In the genomic region with DNA sequence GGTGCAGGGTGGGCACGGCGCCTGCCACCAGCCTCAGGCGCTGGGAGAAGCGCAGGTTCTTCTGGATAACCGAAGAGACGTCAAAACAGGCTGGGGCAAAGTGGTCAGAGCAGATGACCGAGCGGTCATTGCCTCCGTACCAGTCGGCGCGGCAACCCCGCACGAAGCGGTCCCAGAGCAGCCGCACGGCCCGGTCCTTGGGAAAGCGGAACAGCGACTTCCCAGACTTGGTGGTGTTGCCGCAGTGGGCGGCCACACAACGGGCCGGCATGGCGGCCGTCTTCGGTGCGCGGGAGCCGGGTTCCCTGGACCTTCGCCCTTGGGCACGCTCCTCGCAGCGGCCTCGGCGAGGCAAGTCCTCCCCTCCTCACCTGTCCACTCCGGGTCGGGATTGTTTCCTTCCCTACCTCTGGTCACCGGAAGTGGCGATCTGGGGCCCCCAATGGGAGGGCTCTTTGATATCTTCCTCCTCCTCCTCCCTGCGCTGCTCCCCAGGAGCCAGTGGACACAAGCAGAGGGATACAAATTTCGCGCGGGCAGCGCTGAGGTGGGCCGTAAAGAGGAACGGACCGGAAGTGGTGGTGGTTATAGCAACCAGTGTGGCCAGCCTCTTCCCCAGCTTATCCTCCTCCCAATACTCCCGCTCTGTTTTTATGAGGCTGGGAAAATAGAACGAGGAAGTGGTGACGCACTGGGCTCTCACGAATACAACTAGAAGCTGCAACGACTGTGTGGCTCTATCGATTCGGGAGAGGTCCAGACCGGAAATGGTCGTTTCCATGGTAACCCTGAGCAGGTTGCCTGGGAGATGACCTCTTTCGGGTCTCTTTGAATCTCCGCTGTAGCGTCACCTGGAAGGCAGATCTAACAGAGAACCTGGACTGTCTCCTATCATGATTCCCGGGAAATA, we compare ENCODE assay signal across 9 cellular contexts. TPM values are rescaled to one million over a fixed set of nuclear protein-coding genes. Genes with fewer than 3 reads are reported as not detected.
DNase-seq lines count a peak whose midpoint lies in the region; ATAC-seq and TF ChIP-seq lines count a peak whose summit lies in the region.
"Had no signal": no experiment of that assay in that cellular context is flagged by ENCODE, and none has a peak within 500 bp of the region (broad histone marks: within the 10 kb centered on the region; RNA-seq: fewer than 3 reads in every experiment).

A gene with protein sequence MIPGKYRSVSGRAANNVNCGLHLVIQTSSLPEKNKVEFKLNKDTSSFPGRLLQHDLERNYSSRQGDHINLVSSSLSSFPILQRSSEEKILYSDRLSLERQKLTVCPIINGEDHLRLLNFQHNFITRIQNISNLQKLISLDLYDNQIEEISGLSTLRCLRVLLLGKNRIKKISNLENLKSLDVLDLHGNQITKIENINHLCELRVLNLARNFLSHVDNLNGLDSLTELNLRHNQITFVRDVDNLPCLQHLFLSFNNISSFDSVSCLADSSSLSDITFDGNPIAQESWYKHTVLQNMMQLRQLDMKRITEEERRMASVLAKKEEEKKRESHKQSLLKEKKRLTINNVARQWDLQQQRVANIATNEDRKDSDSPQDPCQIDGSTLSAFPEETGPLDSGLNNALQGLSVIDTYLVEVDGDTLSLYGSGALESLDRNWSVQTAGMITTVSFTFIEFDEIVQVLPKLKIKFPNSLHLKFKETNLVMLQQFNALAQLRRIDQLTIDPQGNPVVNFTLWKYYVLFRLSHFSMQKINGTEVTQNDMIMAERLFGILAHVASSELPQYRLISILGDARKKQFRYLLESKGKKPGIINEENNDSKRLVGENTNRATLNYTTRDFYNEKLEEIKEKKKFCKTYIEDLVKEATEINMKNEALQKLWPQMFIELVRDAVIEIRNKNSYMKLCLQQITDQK (plus strand): TSS at position 825 of the 910 bp plus-strand sequence. CDS start 69 bp downstream, at position 894.
THAP10 (minus strand) TSS at position 432 of the 910 bp plus-strand sequence; CDS start at position 271, 161 bp downstream.

- no peaks in the 10 kb centered on the region for H3K36me3 Mint-ChIP-seq in T-helper 2 cell treated with Interferon-gamma antibody and Interleukin-4, amounts not matched to agents 5 μg/mL and 100 μg/mL, for 36 hours (ENCODE audit: low read depth)

- no peak for TF ChIP-seq CTCF in kidney epithelial cell (IDR thresholded peaks at IDR 0.05; ENCODE audit: insufficient read depth, low read length, poor library complexity, severe bottlenecking)

- H3K9me3 Mint-ChIP-seq in T-helper 2 cell treated with Interferon-gamma antibody and Interleukin-4, amounts not matched to agents 5 μg/mL and 100 μg/mL, for 36 hours: no peaks in the 10 kb centered on the region

- peaks cover 55% of the 10 kb centered on the region for H3K27me3 Mint-ChIP-seq in T-helper 2 cell treated with Interferon-gamma antibody and Interleukin-4, amounts not matched to agents 5 μg/mL and 100 μg/mL, for 36 hours (ENCODE audit: low read depth)

- H3K4me3 ChIP-seq in kidney epithelial cell (ENCODE audit: low read depth, low read length): peak within 1 kb of the TSS; percentile 65

- DNase-seq in activated CD4-positive, alpha-beta T cell treated with anti-CD3 and anti-CD28 coated beads for 48 hours: peak; percentile 65
- no peak for DNase-seq in activated CD4-positive, alpha-beta T cell treated with anti-CD3 and anti-CD28 coated beads, Interleukin-2, amount 50 U/mL, for 1 hour
- DNase-seq in NCI-H1694 (lab: John Stamatoyannopoulos, UW) (peak; percentile 79), dedifferentiated amniotic fluid mesenchymal stem cell (ENCODE audit: extremely low spot score) (peak; percentile 89), kidney epithelial cell (ENCODE audit: low read depth) (peak; percentile 89), smooth muscle cell of the brain vasculature (ENCODE audit: low read depth, low spot score) (peak; percentile 65)
- DNase-seq in T-helper 2 cell treated with Interferon-gamma antibody and Interleukin-4, amounts not matched to agents 5 μg/mL and 100 μg/mL, for 36 hours (ENCODE audit: low spot score): peak; percentile 33
- DNase-seq: DND-41 had no signal

- peak within 1 kb of the TSS; percentile 87 for H3K4me3 Mint-ChIP-seq in T-helper 2 cell treated with Interferon-gamma antibody and Interleukin-4, amounts not matched to agents 5 μg/mL and 100 μg/mL, for 36 hours

- no peaks in the 10 kb centered on the region for H3K27me3 ChIP-seq in kidney epithelial cell (ENCODE audit: control insufficient read depth, insufficient read depth, low read length)

- H3K36me3 ChIP-seq in kidney epithelial cell (ENCODE audit: control insufficient read depth, insufficient read depth, low read length): no peaks in the 10 kb centered on the region

- peak; percentile 64 for ATAC-seq in HG02840 (IDR thresholded peaks at IDR 0.05; ENCODE audit: low FRiP score, unreplicated experiment)

- no peak within 1 kb of the TSS for H3K27ac Mint-ChIP-seq in T-helper 2 cell treated with Interferon-gamma antibody and Interleukin-4, amounts not matched to agents 5 μg/mL and 100 μg/mL, for 36 hours

- peaks cover 9% of the 10 kb centered on the region for H3K4me1 Mint-ChIP-seq in T-helper 2 cell treated with Interferon-gamma antibody and Interleukin-4, amounts not matched to agents 5 μg/mL and 100 μg/mL, for 36 hours (ENCODE audit: low read depth)

RNA-seq across cellular contexts. Expression of the first gene that starts in this region (rescaled TPM):
- total RNA-seq in kidney epithelial cell: 53.0 and 62.0 TPM in 2 replicates

RNA-seq across cellular contexts. Expression of gene THAP10, which starts in this region (rescaled TPM):
- 4.2 and 4.8 TPM in 2 replicates for total RNA-seq in kidney epithelial cell
